ENCODE assay signal across 8 cellular contexts in the genomic region with DNA sequence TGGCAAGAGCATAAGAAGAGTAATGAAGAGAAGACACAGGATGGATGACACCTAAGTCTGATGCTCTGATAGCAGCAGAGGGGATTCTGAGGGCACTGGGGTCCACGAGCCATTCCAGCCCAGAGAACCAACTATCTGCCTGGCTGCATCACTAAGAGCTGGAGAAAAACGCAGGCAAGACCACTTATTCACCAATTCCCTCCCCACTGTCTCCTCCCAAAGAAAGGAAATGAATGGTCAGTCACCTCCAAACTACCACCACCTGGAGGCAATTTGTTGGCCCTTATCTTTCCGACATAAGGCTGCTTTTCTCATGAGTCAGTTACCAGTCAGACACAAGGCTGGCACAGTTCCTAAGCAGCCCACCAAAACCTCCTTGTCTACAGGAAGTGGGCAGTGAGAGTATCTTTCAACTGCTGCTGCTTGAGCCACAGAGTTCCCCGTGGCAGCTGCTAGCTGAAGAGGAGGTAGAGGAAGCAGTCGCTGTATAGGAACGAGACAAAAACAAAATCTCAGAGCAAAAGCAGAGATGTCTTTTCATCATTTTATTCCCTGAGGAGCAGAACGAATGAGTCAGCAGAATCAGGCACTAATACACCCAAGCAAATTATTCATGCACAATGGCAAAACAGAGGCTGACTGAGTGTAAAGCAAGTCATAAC.
A peak's percentile ranks its signal among the peaks of the same experiment; 100 is the strongest.
DNase-seq lines count a peak whose midpoint lies in the region; ATAC-seq and TF ChIP-seq lines count a peak whose summit lies in the region.

No MANE protein-coding gene starts in this region.

- peak overlapping the region; percentile 6 for H3K4me3 Mint-ChIP-seq in activated T-cell treated with anti-CD3 and anti-CD28 coated beads, Interleukin-2, amount 50 U/mL, for 24 hours

- TF ChIP-seq EP300 in gastroesophageal sphincter (IDR thresholded peaks at IDR 0.05) = no peak

- no peaks in the 10 kb centered on the region for H3K9me3 ChIP-seq in gastroesophageal sphincter

- no peak for TF ChIP-seq POLR2A in gastroesophageal sphincter (IDR thresholded peaks at IDR 0.05)

- H3K27ac Mint-ChIP-seq in activated T-cell treated with anti-CD3 and anti-CD28 coated beads, Interleukin-2, amount 50 U/mL, for 24 hours = peak overlapping the region; percentile 90

- peaks cover 0 to 43% (median 17%) of the 10 kb centered on the region in 3 donors for H3K4me1 ChIP-seq in gastroesophageal sphincter

- DNase-seq in GM12865 (ENCODE audit: low read depth) (peak; percentile 87), NCI-H226 (peak; percentile 99), cerebellar cortex (ENCODE audit: low spot score) (no peak), NCI-H2227 treated with DMSO at 0.1 percent for 48 hours (lab: John Stamatoyannopoulos, UW) (no peak), NCI-H1092 (lab: John Stamatoyannopoulos, UW) (no peak)
- peak; percentile 64 for DNase-seq in activated T-cell treated with anti-CD3 and anti-CD28 coated beads, Interleukin-2, amount 50 U/mL, for 24 hours
- peak; percentile 49 for DNase-seq in stimulated activated CD8-positive, alpha-beta memory T cell treated with anti-CD3 and anti-CD28 coated beads, Interleukin-12 subunit alpha, Interleukin-12 subunit beta, amount 100 ng/mL, for 1 hour (ENCODE audit: low read depth)

- peaks cover 46% of the 10 kb centered on the region for H3K36me3 Mint-ChIP-seq in activated T-cell treated with anti-CD3 and anti-CD28 coated beads, Interleukin-2, amount 50 U/mL, for 24 hours (ENCODE audit: low read depth)

- H3K27me3 ChIP-seq in gastroesophageal sphincter = no peaks in the 10 kb centered on the region

- TF ChIP-seq CTCF in GM12865 (IDR thresholded peaks at IDR 0.05; ENCODE audit: insufficient read depth, low read depth, low read length, missing control alignments) (no peak), gastroesophageal sphincter (IDR thresholded peaks at IDR 0.05) (no peak)

- H3K27me3 Mint-ChIP-seq in activated T-cell treated with anti-CD3 and anti-CD28 coated beads, Interleukin-2, amount 50 U/mL, for 24 hours = no peaks in the 10 kb centered on the region

- H3K4me1 Mint-ChIP-seq in activated T-cell treated with anti-CD3 and anti-CD28 coated beads, Interleukin-2, amount 50 U/mL, for 24 hours (ENCODE audit: low read depth) = peaks cover 73% of the 10 kb centered on the region

- 33 to 40% methylated on average over 5 to 7 of the region's 7 CpGs for WGBS in gastroesophageal sphincter (ENCODE audit: low coverage in 1 of 2), 2 donors

- peaks cover 0 to 34% of the 10 kb centered on the region in 2 donors for H3K36me3 ChIP-seq in gastroesophageal sphincter

- ATAC-seq in gastroesophageal sphincter = peak; percentile 45

- H3K4me3 ChIP-seq in GM12865 (ENCODE audit: low read depth, low read length) = no peak overlapping the region
- no peak overlapping the region for H3K4me3 ChIP-seq in gastroesophageal sphincter

- H3K27ac ChIP-seq in gastroesophageal sphincter = peak overlapping the region in 3 of 4 donors; percentile 28 to 54 (median 34)

- H3K9me3 Mint-ChIP-seq in activated T-cell treated with anti-CD3 and anti-CD28 coated beads, Interleukin-2, amount 50 U/mL, for 24 hours = no peaks in the 10 kb centered on the region

Comparison
In these comparisons a context has a peak if more than half of its experiments do, and no peak if none do; other contexts are left out.
1. DNase-seq: peak in GM12865 (single experiment), NCI-H226 (single experiment), activated T-cell treated with anti-CD3 and anti-CD28 coated beads, Interleukin-2, amount 50 U/mL, for 24 hours (single experiment) and stimulated activated CD8-positive, alpha-beta memory T cell treated with anti-CD3 and anti-CD28 coated beads, Interleukin-12 subunit alpha, Interleukin-12 subunit beta, amount 100 ng/mL, for 1 hour (single experiment); none in cerebellar cortex (single experiment), NCI-H2227 treated with DMSO at 0.1 percent for 48 hours (single experiment) and NCI-H1092 (single experiment).